In genomic region chr4:56976878-56977320, GRCh38 we compare ENCODE assay signal across 8 cellular contexts. TPM values are rescaled to one million over a fixed set of nuclear protein-coding genes. Genes with fewer than 3 reads are reported as not detected.
DNase-seq lines count a peak whose midpoint lies in the region; ATAC-seq, FAIRE-seq and TF ChIP-seq lines count a peak whose summit lies in the region.

No MANE protein-coding gene starts in this region.

- ATAC-seq in CD4-positive, alpha-beta T cell (ENCODE audit: poor library complexity) = peak; percentile 49
- peak; percentile 23 for ATAC-seq in GM19372 (IDR thresholded peaks at IDR 0.05; ENCODE audit: low read depth, unreplicated experiment)
- peak; percentile 18 for ATAC-seq in HG03469 (IDR thresholded peaks at IDR 0.05; ENCODE audit: unreplicated experiment)
- ATAC-seq in memory B cell (ENCODE audit: low read depth) = peak; percentile 32
- ATAC-seq in stimulated activated memory B cell treated with anti-CD40 and anti-IgM and Interleukin-4, amounts not matched to agents 10 μg/mL and 1 μg/mL and 100 μg/mL, for 72 hours = peak; percentile 56

- H3K27me3 Mint-ChIP-seq in CD4-positive, alpha-beta T cell = no peaks in the 10 kb centered on the region
- no peaks in the 10 kb centered on the region for H3K27me3 Mint-ChIP-seq in memory B cell
- H3K27me3 Mint-ChIP-seq in stimulated activated memory B cell treated with anti-CD40 and anti-IgM and Interleukin-4, amounts not matched to agents 10 μg/mL and 1 μg/mL and 100 μg/mL, for 72 hours = no peaks in the 10 kb centered on the region

- peaks cover 71% of the 10 kb centered on the region for H3K4me1 Mint-ChIP-seq in CD4-positive, alpha-beta T cell (ENCODE audit: low read depth)
- H3K4me1 Mint-ChIP-seq in memory B cell = peaks cover 29% of the 10 kb centered on the region
- H3K4me1 Mint-ChIP-seq in stimulated activated memory B cell treated with anti-CD40 and anti-IgM and Interleukin-4, amounts not matched to agents 10 μg/mL and 1 μg/mL and 100 μg/mL, for 72 hours = peaks cover 59% of the 10 kb centered on the region

- intact Hi-C loops in CD4-positive, alpha-beta T cell (cut with DNase I, micrococcal nuclease) = loop anchor here (1.0 to 10.0 kb wide), 6 partner anchors 69 to 1122 kb away; partner anchors contain the start of genes AASDH (in 2 of the 2), CEP135 (in 1 of the 2), EXOC1 (in 1 of the 2) and PAICS (in 1 of the 2)

- CTCF ChIA-PET in CD4-positive, alpha-beta T cell (lab: Charles Lee) = interaction anchor here (0.6 to 5.1 kb wide), 3 partner anchors 14 to 68 kb away, joined by 3 to 34 read pairs (median 5); partner anchors contain the start of gene REST

- H3K4me3 Mint-ChIP-seq in CD4-positive, alpha-beta T cell = peak overlapping the region; percentile 96
- peak overlapping the region; percentile 96 for H3K4me3 Mint-ChIP-seq in memory B cell
- H3K4me3 Mint-ChIP-seq in stimulated activated memory B cell treated with anti-CD40 and anti-IgM and Interleukin-4, amounts not matched to agents 10 μg/mL and 1 μg/mL and 100 μg/mL, for 72 hours = peak overlapping the region; percentile 100

- peak; percentile 26 to 59 (median 48) for DNase-seq in CD4-positive, alpha-beta T cell
- DNase-seq in UCSD-AML1 (lab: John Stamatoyannopoulos, UW; ENCODE audit: unreplicated experiment) = peak; percentile 68
- DNase-seq in memory B cell (ENCODE audit: low spot score in 2 of 2) = peak; percentile 42 to 56
- DNase-seq in RCC 7860 (ENCODE audit: low spot score) = no peak

- no peaks in the 10 kb centered on the region for H3K27me3 ChIP-seq in CD4-positive, alpha-beta T cell (ENCODE audit: control insufficient read depth, insufficient read depth, low read length)

- peak overlapping the region; percentile 95 for H3K27ac Mint-ChIP-seq in CD4-positive, alpha-beta T cell
- H3K27ac Mint-ChIP-seq in memory B cell = peak overlapping the region; percentile 98
- H3K27ac Mint-ChIP-seq in stimulated activated memory B cell treated with anti-CD40 and anti-IgM and Interleukin-4, amounts not matched to agents 10 μg/mL and 1 μg/mL and 100 μg/mL, for 72 hours = peak overlapping the region; percentile 100

- H3K9me3 ChIP-seq in CD4-positive, alpha-beta T cell (ENCODE audit: control insufficient read depth, low read length) = peaks cover 9% of the 10 kb centered on the region

- POLR2A ChIA-PET in CD4-positive, alpha-beta T cell (lab: Charles Lee) = interaction anchor here (0.6 to 4.7 kb wide), 16 partner anchors 10 to 1028 kb away, joined by 3 to 222 read pairs (median 6); partner anchors contain the start of genes AASDH, CEP135, PAICS and PPAT

- no peaks in the 10 kb centered on the region for H3K9me3 Mint-ChIP-seq in CD4-positive, alpha-beta T cell
- H3K9me3 Mint-ChIP-seq in memory B cell = no peaks in the 10 kb centered on the region
- H3K9me3 Mint-ChIP-seq in stimulated activated memory B cell treated with anti-CD40 and anti-IgM and Interleukin-4, amounts not matched to agents 10 μg/mL and 1 μg/mL and 100 μg/mL, for 72 hours = no peaks in the 10 kb centered on the region

- H3K36me3 Mint-ChIP-seq in CD4-positive, alpha-beta T cell (ENCODE audit: low read depth) = peaks cover 73% of the 10 kb centered on the region
- peaks cover 21% of the 10 kb centered on the region for H3K36me3 Mint-ChIP-seq in memory B cell
- peaks cover 38% of the 10 kb centered on the region for H3K36me3 Mint-ChIP-seq in stimulated activated memory B cell treated with anti-CD40 and anti-IgM and Interleukin-4, amounts not matched to agents 10 μg/mL and 1 μg/mL and 100 μg/mL, for 72 hours

- peak overlapping the region; percentile 73 for H3K27ac ChIP-seq in CD4-positive, alpha-beta T cell (ENCODE audit: low read depth, low read length)
- peak overlapping the region; percentile 44 for H3K27ac ChIP-seq in cingulate gyrus (ENCODE audit: low read depth, low read length)

- no peak for FAIRE-seq in RCC 7860 (lab: Jason Lieb, UNC)

- TF ChIP-seq CTCF in CD4-positive, alpha-beta T cell (IDR thresholded peaks at IDR 0.05) = no peak

RNA-seq across cellular contexts. Expression of gene NOA1, which starts 0.5 kb away (rescaled TPM):
- total RNA-seq in CD4-positive, alpha-beta T cell = 10 to 100 TPM; 14.3 to 15.6 TPM

RNA-seq across cellular contexts. Expression of gene POLR2B, which starts 1.8 kb away (rescaled TPM):
- total RNA-seq in CD4-positive, alpha-beta T cell = 10 to 100 TPM; 70.0 to 72.5 TPM
